1 cellular context compared by ENCODE assay signal in genomic region chr10:74176380-74177139, GRCh38.
TF ChIP-seq lines count a peak whose summit lies in the region.

No MANE protein-coding gene starts in this region.

TF ChIP-seq in K562, 482 proteins besides CTCF, POLR2A, EP300 and RAD21 (continued from another document and continues in another):
- no peak; a peak in 2 of 4 replicates for TF ChIP-seq TBL1XR1 (IDR thresholded peaks at IDR 0.05; ENCODE audit: low read length in 2 of 2)
- no peak for TF ChIP-seq FOXO4 (CRISPR knock-in tag; IDR thresholded peaks at IDR 0.05)
- no peak for TF ChIP-seq HMG20B (CRISPR knock-in tag; IDR thresholded peaks at IDR 0.05)
- 0 out of 2 replicates have a peak, but pooled peaks have one; percentile 85 for TF ChIP-seq IRF1 (CRISPR knock-in tag; IDR thresholded peaks at IDR 0.05; ENCODE audit: borderline replicate concordance)
- peak; percentile 2; the same call in 1 of the 2 replicates for TF ChIP-seq TEAD4 (IDR thresholded peaks at IDR 0.05; ENCODE audit: low read length)
- TF ChIP-seq TEAD4 (CRISPR knock-in tag; IDR thresholded peaks at IDR 0.05; ENCODE audit: borderline replicate concordance) = no peak
- TF ChIP-seq KDM4B (IDR thresholded peaks at IDR 0.05; ENCODE audit: borderline replicate concordance in 2 of 2, low read depth in 1 of 2) = no peak
- no peak for TF ChIP-seq CEBPZ (IDR thresholded peaks at IDR 0.05; ENCODE audit: borderline replicate concordance, low read depth, low read length)
- no peak; the same call in 1 of the 2 replicates for TF ChIP-seq FOXM1 (IDR thresholded peaks at IDR 0.05; ENCODE audit: low read depth)
- peak; percentile 97 for TF ChIP-seq FOXM1 (CRISPR knock-in tag; IDR thresholded peaks at IDR 0.05; ENCODE audit: low read depth)
- TF ChIP-seq SMAD2 (IDR thresholded peaks at IDR 0.05; ENCODE audit: low read depth, low read length) = no peak
- TF ChIP-seq TEAD2 (tag; IDR thresholded peaks at IDR 0.05) = no peak
- peak; percentile 75; the same call in 1 of the 2 replicates for TF ChIP-seq ZNF76 (CRISPR knock-in tag; IDR thresholded peaks at IDR 0.05; ENCODE audit: borderline replicate concordance)
- TF ChIP-seq POLR2AphosphoS2 (IDR thresholded peaks at IDR 0.05; ENCODE audit: low read length) = peak; percentile 87
- 0 out of 2 replicates have a peak, but pooled peaks have one; percentile 3 for TF ChIP-seq GABPB2 (CRISPR knock-in tag; conservative IDR thresholded peaks at IDR 0.05)
- TF ChIP-seq ILK (tag; IDR thresholded peaks at IDR 0.05; ENCODE audit: borderline replicate concordance, low read depth) = no peak
- TF ChIP-seq SP2 (IDR thresholded peaks at IDR 0.05; ENCODE audit: extremely low read depth, low read depth, low read length, poor library complexity, severe bottlenecking) = no peak
- peak; percentile 73; the same call in 1 of the 2 replicates for TF ChIP-seq ZBTB33 (CRISPR knock-in tag; IDR thresholded peaks at IDR 0.05)
- TF ChIP-seq ETV1 (tag; conservative IDR thresholded peaks at IDR 0.05; ENCODE audit: low read depth) = peak; percentile 37
- TF ChIP-seq MAFF (IDR thresholded peaks at IDR 0.05; ENCODE audit: low read length) = no peak
- TF ChIP-seq TAF1 (IDR thresholded peaks at IDR 0.05; ENCODE audit: control insufficient read depth, extremely low read depth, insufficient read depth, low read length, severe bottlenecking) = peak; percentile 92
- no peak; the same call in 1 of the 2 replicates for TF ChIP-seq CHD2 (IDR thresholded peaks at IDR 0.05; ENCODE audit: low read depth, low read length)
- TF ChIP-seq, protein P1, sequence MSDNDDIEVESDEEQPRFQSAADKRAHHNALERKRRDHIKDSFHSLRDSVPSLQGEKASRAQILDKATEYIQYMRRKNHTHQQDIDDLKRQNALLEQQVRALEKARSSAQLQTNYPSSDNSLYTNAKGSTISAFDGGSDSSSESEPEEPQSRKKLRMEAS (CRISPR knock-in tag; IDR thresholded peaks at IDR 0.05) = peak; percentile 98
- TF ChIP-seq HEY1 (CRISPR knock-in tag; IDR thresholded peaks at IDR 0.05; ENCODE audit: borderline replicate concordance) = no peak
- no peak for TF ChIP-seq ZFPM2 (CRISPR knock-in tag; IDR thresholded peaks at IDR 0.05)
- peak in 1 of 2 experiments; percentile 22; a peak in 1 of 4 replicates for TF ChIP-seq CSDE1 (IDR thresholded peaks at IDR 0.05)
- no peak for TF ChIP-seq CHCHD3 (CRISPR knock-in tag; IDR thresholded peaks at IDR 0.05)
- no peak for TF ChIP-seq IRF2 (CRISPR knock-in tag; IDR thresholded peaks at IDR 0.05)
- peak; percentile 91; the same call in 1 of the 2 replicates for TF ChIP-seq ZNF583 (CRISPR knock-in tag; IDR thresholded peaks at IDR 0.05)
- TF ChIP-seq RUNX1 (IDR thresholded peaks at IDR 0.05; ENCODE audit: low read depth) = no peak
- 0 out of 2 replicates have a peak, but pooled peaks have one; percentile 14 for TF ChIP-seq GATAD2B (IDR thresholded peaks at IDR 0.05; ENCODE audit: borderline replicate concordance)
- TF ChIP-seq ZC3H11A (IDR thresholded peaks at IDR 0.05; ENCODE audit: low read depth, low read length) = no peak
- TF ChIP-seq ZNF551 (CRISPR knock-in tag; IDR thresholded peaks at IDR 0.05) = no peak
- no peak for TF ChIP-seq SIX5 (IDR thresholded peaks at IDR 0.05; ENCODE audit: borderline replicate concordance in 1 of 2, insufficient read depth in 1 of 2, low read depth in 1 of 2, low read length in 2 of 2)
- no peak for TF ChIP-seq HDAC3 (IDR thresholded peaks at IDR 0.05; ENCODE audit: borderline replicate concordance, partially characterized antibody)
- no peak for TF ChIP-seq SAFB2 (IDR thresholded peaks at IDR 0.05; ENCODE audit: borderline replicate concordance, low read depth, low read length, severe bottlenecking)
- peak; percentile 34; the same call in 1 of the 2 replicates for TF ChIP-seq DPF2 (IDR thresholded peaks at IDR 0.05)
- no peak for TF ChIP-seq PBX2 (CRISPR knock-in tag; IDR thresholded peaks at IDR 0.05; ENCODE audit: low read depth)
- no peak for TF ChIP-seq PBX2 (tag; conservative IDR thresholded peaks at IDR 0.05; ENCODE audit: low read depth)
- no peak for TF ChIP-seq NCOA6 (IDR thresholded peaks at IDR 0.05)
- TF ChIP-seq GTF2F1 (IDR thresholded peaks at IDR 0.05; ENCODE audit: low read depth, low read length) = no peak
- no peak for TF ChIP-seq NFXL1 (CRISPR knock-in tag; IDR thresholded peaks at IDR 0.05)
- TF ChIP-seq ZNF146 (CRISPR knock-in tag; IDR thresholded peaks at IDR 0.05; ENCODE audit: unreplicated experiment) = no peak
- TF ChIP-seq, protein P2, sequence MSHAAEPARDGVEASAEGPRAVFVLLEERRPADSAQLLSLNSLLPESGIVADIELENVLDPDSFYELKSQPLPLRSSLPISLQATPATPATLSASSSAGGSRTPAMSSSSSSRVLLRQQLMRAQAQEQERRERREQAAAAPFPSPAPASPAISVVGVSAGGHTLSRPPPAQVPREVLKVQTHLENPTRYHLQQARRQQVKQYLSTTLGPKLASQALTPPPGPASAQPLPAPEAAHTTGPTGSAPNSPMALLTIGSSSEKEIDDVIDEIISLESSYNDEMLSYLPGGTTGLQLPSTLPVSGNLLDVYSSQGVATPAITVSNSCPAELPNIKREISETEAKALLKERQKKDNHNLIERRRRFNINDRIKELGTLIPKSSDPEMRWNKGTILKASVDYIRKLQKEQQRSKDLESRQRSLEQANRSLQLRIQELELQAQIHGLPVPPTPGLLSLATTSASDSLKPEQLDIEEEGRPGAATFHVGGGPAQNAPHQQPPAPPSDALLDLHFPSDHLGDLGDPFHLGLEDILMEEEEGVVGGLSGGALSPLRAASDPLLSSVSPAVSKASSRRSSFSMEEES (CRISPR knock-in tag; IDR thresholded peaks at IDR 0.05) = peak; percentile 96
- TF ChIP-seq MYNN (IDR thresholded peaks at IDR 0.05) = peak; percentile 87
- TF ChIP-seq MYNN (CRISPR knock-in tag; IDR thresholded peaks at IDR 0.05) = no peak
- peak; percentile 88; the same call in 1 of the 2 replicates for TF ChIP-seq RB1 (IDR thresholded peaks at IDR 0.05; ENCODE audit: low read depth)
- TF ChIP-seq FOXJ3 (CRISPR knock-in tag; IDR thresholded peaks at IDR 0.05) = no peak
- TF ChIP-seq, protein P3, sequence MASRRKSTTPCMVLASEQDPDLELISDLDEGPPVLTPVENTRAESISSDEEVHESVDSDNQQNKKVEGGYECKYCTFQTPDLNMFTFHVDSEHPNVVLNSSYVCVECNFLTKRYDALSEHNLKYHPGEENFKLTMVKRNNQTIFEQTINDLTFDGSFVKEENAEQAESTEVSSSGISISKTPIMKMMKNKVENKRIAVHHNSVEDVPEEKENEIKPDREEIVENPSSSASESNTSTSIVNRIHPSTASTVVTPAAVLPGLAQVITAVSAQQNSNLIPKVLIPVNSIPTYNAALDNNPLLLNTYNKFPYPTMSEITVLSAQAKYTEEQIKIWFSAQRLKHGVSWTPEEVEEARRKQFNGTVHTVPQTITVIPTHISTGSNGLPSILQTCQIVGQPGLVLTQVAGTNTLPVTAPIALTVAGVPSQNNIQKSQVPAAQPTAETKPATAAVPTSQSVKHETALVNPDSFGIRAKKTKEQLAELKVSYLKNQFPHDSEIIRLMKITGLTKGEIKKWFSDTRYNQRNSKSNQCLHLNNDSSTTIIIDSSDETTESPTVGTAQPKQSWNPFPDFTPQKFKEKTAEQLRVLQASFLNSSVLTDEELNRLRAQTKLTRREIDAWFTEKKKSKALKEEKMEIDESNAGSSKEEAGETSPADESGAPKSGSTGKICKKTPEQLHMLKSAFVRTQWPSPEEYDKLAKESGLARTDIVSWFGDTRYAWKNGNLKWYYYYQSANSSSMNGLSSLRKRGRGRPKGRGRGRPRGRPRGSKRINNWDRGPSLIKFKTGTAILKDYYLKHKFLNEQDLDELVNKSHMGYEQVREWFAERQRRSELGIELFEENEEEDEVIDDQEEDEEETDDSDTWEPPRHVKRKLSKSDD (conservative IDR thresholded peaks at IDR 0.05; ENCODE audit: low read length) = peak; percentile 100
- no peak; the same call in 1 of the 2 replicates for TF ChIP-seq ZEB2 (IDR thresholded peaks at IDR 0.05)
- no peak; the same call in none of the 2 replicates for TF ChIP-seq GABPA (tag; conservative IDR thresholded peaks at IDR 0.05; ENCODE audit: low read depth)
- peak; percentile 68 to 88; a peak in 3 of 4 replicates for TF ChIP-seq SIN3A (IDR thresholded peaks at IDR 0.05; ENCODE audit: borderline replicate concordance in 2 of 2, control insufficient read depth in 1 of 2, low read depth in 2 of 2, low read length in 2 of 2)
- TF ChIP-seq POLR2G (IDR thresholded peaks at IDR 0.05; ENCODE audit: low read depth, low read length) = peak; percentile 99
- no peak for TF ChIP-seq FOS (IDR thresholded peaks at IDR 0.05; ENCODE audit: extremely low read depth, insufficient read length)
- TF ChIP-seq CREBBP (IDR thresholded peaks at IDR 0.05; ENCODE audit: low read depth, low read length) = no peak
- TF ChIP-seq SRSF7 (optimal IDR thresholded peaks at IDR 0.05; ENCODE audit: low read depth, low read length) = no peak
- TF ChIP-seq ZNF316 (IDR thresholded peaks at IDR 0.05) = no peak
- 0 out of 2 replicates have a peak, but pooled peaks have one; percentile 48 for TF ChIP-seq ZNF589 (CRISPR knock-in tag; IDR thresholded peaks at IDR 0.05; ENCODE audit: low read depth)
- TF ChIP-seq MCM2 (IDR thresholded peaks at IDR 0.05; ENCODE audit: low read depth) = no peak
- TF ChIP-seq HNRNPK (IDR thresholded peaks at IDR 0.05; ENCODE audit: low read depth, low read length, poor library complexity, severe bottlenecking) = no peak
